Comparison of ENCODE assay signal across 28 cellular contexts in genomic region chr3:68336042-68336441, GRCh38.
"Had no signal": no experiment of that assay in that cellular context is flagged by ENCODE, and none has a peak within 500 bp of the region (broad histone marks: within the 10 kb centered on the region; RNA-seq: fewer than 3 reads in every experiment).

No MANE protein-coding gene starts in this region.

- H3K27me3 ChIP-seq: colonic mucosa, dorsolateral prefrontal cortex, esophagus muscularis mucosa, esophagus squamous epithelium, foreskin keratinocyte, gastrocnemius medialis, gastroesophageal sphincter, heart left ventricle, heart right ventricle had no signal

- H3K4me3 ChIP-seq: colonic mucosa, coronary artery, dorsolateral prefrontal cortex, esophagus muscularis mucosa, esophagus squamous epithelium, gastrocnemius medialis, gastroesophageal sphincter, heart left ventricle, heart right ventricle had no signal

- FAIRE-seq: colon, endometrium, endothelial cell of umbilical vein, frontal cortex had no signal

- H3K4me1 ChIP-seq: colonic mucosa, esophagus muscularis mucosa, esophagus squamous epithelium, foreskin keratinocyte, gastrocnemius medialis, gastroesophageal sphincter, heart left ventricle, heart right ventricle had no signal

- H3K27ac ChIP-seq: colonic mucosa, coronary artery, dorsolateral prefrontal cortex, epithelial cell of prostate, esophagus muscularis mucosa, esophagus squamous epithelium, foreskin keratinocyte, gastrocnemius medialis, gastroesophageal sphincter, heart left ventricle, heart right ventricle had no signal

- ATAC-seq: effector memory CD8-positive, alpha-beta T cell; esophagus mucosa; foreskin keratinocyte; gastrocnemius medialis; gastroesophageal sphincter; heart left ventricle; heart right ventricle had no signal

- H3K9me3 ChIP-seq: colonic mucosa, esophagus muscularis mucosa, esophagus squamous epithelium, gastrocnemius medialis, gastroesophageal sphincter, heart left ventricle had no signal

- DNase-seq: colonic mucosa; cortex of kidney; dermis blood vessel endothelial cell; dorsolateral prefrontal cortex; effector CD4-positive, alpha-beta T cell; effector CD8-positive, alpha-beta T cell; effector memory CD4-positive, alpha-beta T cell; effector memory CD8-positive, alpha-beta T cell; endodermal cell; erythroblast; esophagus squamous epithelium; foreskin fibroblast; foreskin keratinocyte; foreskin melanocyte; gastrocnemius medialis; glutamatergic neuron; head of caudate nucleus; heart left ventricle; heart right ventricle had no signal

- H3K36me3 ChIP-seq: colonic mucosa, esophagus muscularis mucosa, esophagus squamous epithelium, gastrocnemius medialis, gastroesophageal sphincter, heart left ventricle, heart right ventricle had no signal
